In genomic region chr4:105471566-105472176, GRCh38 we compare ENCODE assay signal across 8 cellular contexts. TPM values are rescaled to one million over a fixed set of nuclear protein-coding genes. Genes with fewer than 3 reads are reported as not detected.
DNase-seq lines count a peak whose midpoint lies in the region; ATAC-seq and TF ChIP-seq lines count a peak whose summit lies in the region.

No MANE protein-coding gene starts in this region.

- H3K9me3 ChIP-seq in SK-N-MC (ENCODE audit: low read depth, low read length) = no peaks in the 10 kb centered on the region
- H3K9me3 ChIP-seq in upper lobe of right lung = no peaks in the 10 kb centered on the region

- H3K36me3 Mint-ChIP-seq in GM23338 (ENCODE audit: low read depth) = no peaks in the 10 kb centered on the region; the same call in 2 of the 3 replicates
- H3K36me3 Mint-ChIP-seq in activated naive CD4-positive, alpha-beta T cell treated with anti-CD3 and anti-CD28 coated beads, Interleukin-2, amount 50 U/mL, for 72 hours = peaks cover 21 to 24% of the 10 kb centered on the region in 2 donors

- H3K4me3 Mint-ChIP-seq in GM23338 = peak overlapping the region; percentile 98

- no peaks in the 10 kb centered on the region for H3K36me3 ChIP-seq in GM23338 (ENCODE audit: insufficient read depth)
- H3K36me3 ChIP-seq in SK-N-MC (ENCODE audit: insufficient read depth, low read length) = peaks cover 50% of the 10 kb centered on the region
- peaks cover 3% of the 10 kb centered on the region for H3K36me3 ChIP-seq in upper lobe of right lung

- H3K4me3 ChIP-seq in GM23338 (peak overlapping the region; percentile 82; the same call in 1 of the 2 replicates), SK-N-MC (peak overlapping the region; percentile 97), upper lobe of right lung (peak overlapping the region; percentile 93)

- peaks cover 58% of the 10 kb centered on the region for H3K79me2 ChIP-seq in GM23338 (replicated peaks; ENCODE audit: insufficient read depth)

- no peak overlapping the region for H3K27ac Mint-ChIP-seq in GM23338
- peak overlapping the region; percentile 65 to 76 for H3K27ac Mint-ChIP-seq in activated naive CD4-positive, alpha-beta T cell treated with anti-CD3 and anti-CD28 coated beads, Interleukin-2, amount 50 U/mL, for 72 hours

- H3K27ac ChIP-seq in GM23338 (ENCODE audit: low read depth) (no peak overlapping the region), SK-N-MC (peak overlapping the region; percentile 45), upper lobe of right lung (peak overlapping the region; percentile 17)

- H3F3A ChIP-seq in GM23338 (replicated peaks; ENCODE audit: low read depth) = no peaks in the 10 kb centered on the region

- H3K27me3 ChIP-seq in GM23338 (ENCODE audit: insufficient read depth) (peaks cover 17% of the 10 kb centered on the region), upper lobe of right lung (no peaks in the 10 kb centered on the region)

- peak overlapping the region; percentile 91; the same call in 1 of the 2 replicates for H3K4me2 ChIP-seq in GM23338

- H3K27me3 Mint-ChIP-seq in GM23338 (ENCODE audit: insufficient read depth, low read depth, poor library complexity) = peaks cover 8% of the 10 kb centered on the region

- ATAC-seq in GM23338 = peak; percentile 50
- ATAC-seq in activated naive CD4-positive, alpha-beta T cell treated with anti-CD3 and anti-CD28 coated beads, Interleukin-2, amount 50 U/mL, for 72 hours = peak; percentile 25 to 49
- ATAC-seq in Right ventricle myocardium inferior = peak; percentile 48
- ATAC-seq in upper lobe of right lung = peak; percentile 60

- peaks cover 21% of the 10 kb centered on the region; the same call in 2 of the 3 replicates for H3K4me1 Mint-ChIP-seq in GM23338

- TF ChIP-seq CTCF in GM23338 (conservative IDR thresholded peaks at IDR 0.05; ENCODE audit: low read depth in 2 of 2) = peak; percentile 68 to 88
- TF ChIP-seq CTCF in upper lobe of right lung (IDR thresholded peaks at IDR 0.05) = peak; percentile 72

- intact Hi-C loops in Right ventricle myocardium inferior (cut with DNase I) (loop anchor here (2.0 to 10.0 kb wide), 3 partner anchors 97 to 325 kb away; partner anchors contain the start of gene TET2), upper lobe of right lung (cut with DNase I) (loop anchor here (10.0 kb wide), 1 partner anchor 327 kb away; the partner anchor contains the start of gene TET2)

- H2AFZ ChIP-seq in GM23338 = no peak overlapping the region

- H3K4me1 ChIP-seq in GM23338 (ENCODE audit: insufficient read depth) = peaks cover 10% of the 10 kb centered on the region
- H3K4me1 ChIP-seq in upper lobe of right lung = peaks cover 29% of the 10 kb centered on the region

- no peaks in the 10 kb centered on the region for H3K9me3 Mint-ChIP-seq in GM23338
- H3K9me3 Mint-ChIP-seq in activated naive CD4-positive, alpha-beta T cell treated with anti-CD3 and anti-CD28 coated beads, Interleukin-2, amount 50 U/mL, for 72 hours = no peaks in the 10 kb centered on the region

- peak overlapping the region; percentile 94 for H3K9ac ChIP-seq in SK-N-MC (ENCODE audit: insufficient read length)

- H4K20me1 ChIP-seq in GM23338 (replicated peaks; ENCODE audit: insufficient read depth) = peaks cover 39% of the 10 kb centered on the region

- peak; percentile 78 for DNase-seq in EH (ENCODE audit: low read depth)
- DNase-seq in GM23338 (ENCODE audit: low spot score) = peak; percentile 83
- peak; percentile 72 for DNase-seq in M059J (ENCODE audit: low read depth)
- DNase-seq in SK-N-MC (ENCODE audit: low read depth, low spot score) = peak; percentile 61
- DNase-seq in activated naive CD4-positive, alpha-beta T cell treated with anti-CD3 and anti-CD28 coated beads, Interleukin-2, amount 50 U/mL, for 72 hours (ENCODE audit: low spot score in 2 of 2) = peak in 1 of 2 donors; percentile 69
- no peak for DNase-seq in Right ventricle myocardium inferior (ENCODE audit: missing footprints)
- peak; percentile 88 for DNase-seq in pons (ENCODE audit: low spot score)
- DNase-seq in upper lobe of right lung = no peak

- H3K9me2 ChIP-seq in GM23338 (ENCODE audit: insufficient read depth) = no peaks in the 10 kb centered on the region

TF ChIP-seq in GM23338, 12 proteins besides CTCF, POLR2A, EP300 and RAD21 (continues in another document):
- TF ChIP-seq, protein P1, sequence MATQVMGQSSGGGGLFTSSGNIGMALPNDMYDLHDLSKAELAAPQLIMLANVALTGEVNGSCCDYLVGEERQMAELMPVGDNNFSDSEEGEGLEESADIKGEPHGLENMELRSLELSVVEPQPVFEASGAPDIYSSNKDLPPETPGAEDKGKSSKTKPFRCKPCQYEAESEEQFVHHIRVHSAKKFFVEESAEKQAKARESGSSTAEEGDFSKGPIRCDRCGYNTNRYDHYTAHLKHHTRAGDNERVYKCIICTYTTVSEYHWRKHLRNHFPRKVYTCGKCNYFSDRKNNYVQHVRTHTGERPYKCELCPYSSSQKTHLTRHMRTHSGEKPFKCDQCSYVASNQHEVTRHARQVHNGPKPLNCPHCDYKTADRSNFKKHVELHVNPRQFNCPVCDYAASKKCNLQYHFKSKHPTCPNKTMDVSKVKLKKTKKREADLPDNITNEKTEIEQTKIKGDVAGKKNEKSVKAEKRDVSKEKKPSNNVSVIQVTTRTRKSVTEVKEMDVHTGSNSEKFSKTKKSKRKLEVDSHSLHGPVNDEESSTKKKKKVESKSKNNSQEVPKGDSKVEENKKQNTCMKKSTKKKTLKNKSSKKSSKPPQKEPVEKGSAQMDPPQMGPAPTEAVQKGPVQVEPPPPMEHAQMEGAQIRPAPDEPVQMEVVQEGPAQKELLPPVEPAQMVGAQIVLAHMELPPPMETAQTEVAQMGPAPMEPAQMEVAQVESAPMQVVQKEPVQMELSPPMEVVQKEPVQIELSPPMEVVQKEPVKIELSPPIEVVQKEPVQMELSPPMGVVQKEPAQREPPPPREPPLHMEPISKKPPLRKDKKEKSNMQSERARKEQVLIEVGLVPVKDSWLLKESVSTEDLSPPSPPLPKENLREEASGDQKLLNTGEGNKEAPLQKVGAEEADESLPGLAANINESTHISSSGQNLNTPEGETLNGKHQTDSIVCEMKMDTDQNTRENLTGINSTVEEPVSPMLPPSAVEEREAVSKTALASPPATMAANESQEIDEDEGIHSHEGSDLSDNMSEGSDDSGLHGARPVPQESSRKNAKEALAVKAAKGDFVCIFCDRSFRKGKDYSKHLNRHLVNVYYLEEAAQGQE (IDR thresholded peaks at IDR 0.05; ENCODE audit: unreplicated experiment) = no peak
- TF ChIP-seq EZH2 (IDR thresholded peaks at IDR 0.05; ENCODE audit: low read depth, unreplicated experiment) (no peak), NANOG (IDR thresholded peaks at IDR 0.05; ENCODE audit: borderline replicate concordance) (no peak), EZH2phosphoT487 (IDR thresholded peaks at IDR 0.05; ENCODE audit: unreplicated experiment) (no peak), CREB1 (CRISPR knock-in tag; IDR thresholded peaks at IDR 0.05; ENCODE audit: low read depth) (no peak), STAT1 (IDR thresholded peaks at IDR 0.05; ENCODE audit: unreplicated experiment) (no peak), ZNF114 (CRISPR knock-in tag; IDR thresholded peaks at IDR 0.05) (no peak)
- TF ChIP-seq, protein P2, sequence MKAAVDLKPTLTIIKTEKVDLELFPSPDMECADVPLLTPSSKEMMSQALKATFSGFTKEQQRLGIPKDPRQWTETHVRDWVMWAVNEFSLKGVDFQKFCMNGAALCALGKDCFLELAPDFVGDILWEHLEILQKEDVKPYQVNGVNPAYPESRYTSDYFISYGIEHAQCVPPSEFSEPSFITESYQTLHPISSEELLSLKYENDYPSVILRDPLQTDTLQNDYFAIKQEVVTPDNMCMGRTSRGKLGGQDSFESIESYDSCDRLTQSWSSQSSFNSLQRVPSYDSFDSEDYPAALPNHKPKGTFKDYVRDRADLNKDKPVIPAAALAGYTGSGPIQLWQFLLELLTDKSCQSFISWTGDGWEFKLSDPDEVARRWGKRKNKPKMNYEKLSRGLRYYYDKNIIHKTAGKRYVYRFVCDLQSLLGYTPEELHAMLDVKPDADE (IDR thresholded peaks at IDR 0.05) = no peak

RNA-seq across cellular contexts. Expression of gene PPA2, which starts 2.2 kb away (rescaled TPM):
- total RNA-seq in GM23338 (2014; rRNA removed; shearing (Covaris generic)) = 50.3 and 58.4 TPM in 2 replicates
- 63.7 and 73.1 TPM in 2 replicates for polyA plus RNA-seq in GM23338 (2016; fragmentation: Nextera tagmentation; extraction: Ambion mirVana)
- total RNA-seq in M059J (2014; rRNA removed; shearing (Covaris generic)) = 145 and 159 TPM in 2 replicates
- 10 to 100 TPM; 45.2 to 81.1 TPM for total RNA-seq in activated naive CD4-positive, alpha-beta T cell treated with anti-CD3 and anti-CD28 coated beads, Interleukin-2, amount 50 U/mL, for 72 hours
- total RNA-seq in Right ventricle myocardium inferior (89.5 TPM), upper lobe of right lung (66.5 TPM)

Comparison
In these comparisons a context has a peak if more than half of its experiments do, and no peak if none do; other contexts are left out.
1. DNase-seq: peak in EH (single experiment), GM23338 (single experiment), M059J (single experiment), SK-N-MC (single experiment) and pons (single experiment); none in Right ventricle myocardium inferior (single experiment) and upper lobe of right lung (single experiment).
2. Peak in every context shown above with its lines, with median percentiles within 50 percentile points of each other: ATAC-seq and H3K4me3 ChIP-seq.